9 cellular contexts compared by ENCODE assay signal in genomic region chr2:145760781-145761649, GRCh38.
A peak's percentile ranks its signal among the peaks of the same experiment; 100 is the strongest.
DNase-seq lines count a peak whose midpoint lies in the region; ATAC-seq, FAIRE-seq and TF ChIP-seq lines count a peak whose summit lies in the region.
"Had no signal": no experiment of that assay in that cellular context is flagged by ENCODE, and none has a peak within 500 bp of the region (broad histone marks: within the 10 kb centered on the region; RNA-seq: fewer than 3 reads in every experiment).

No MANE protein-coding gene starts in this region.

- DNase-seq in GM23248 (peak; percentile 65), foreskin keratinocyte (peak; percentile 73 to 83), retinal pigment epithelial cell (ENCODE audit: low read depth) (peak; percentile 48), WERI-Rb-1 (no peak), ascending aorta (ENCODE audit: low spot score in 2 of 2) (no peak), SHP77 treated with DMSO at 0.1 percent for 48 hours (lab: John Stamatoyannopoulos, UW) (no peak), vagina (ENCODE audit: extremely low spot score in 2 of 2) (no peak)
- DNase-seq: caudate nucleus had no signal

- H3K4me3 ChIP-seq in GM23248 (peak overlapping the region; percentile 24; the same call in 1 of the 2 replicates), retinal pigment epithelial cell (ENCODE audit: low read length) (no peak overlapping the region), WERI-Rb-1 (ENCODE audit: low read depth, low read length) (no peak overlapping the region), ascending aorta (no peak overlapping the region), vagina (no peak overlapping the region)

- peak overlapping the region; percentile 27; the same call in 1 of the 2 replicates for H3K9ac ChIP-seq in GM23248

- H3K4me1 ChIP-seq in GM23248 (ENCODE audit: insufficient read depth), result peaks cover 16% of the 10 kb centered on the region
- H3K4me1 ChIP-seq in foreskin keratinocyte, result peaks cover 15% of the 10 kb centered on the region
- peaks cover 0 to 5% of the 10 kb centered on the region in 2 donors for H3K4me1 ChIP-seq in ascending aorta
- H3K4me1 ChIP-seq in vagina, result peaks cover 8% of the 10 kb centered on the region

- no peaks in the 10 kb centered on the region for H4K20me1 ChIP-seq in GM23248 (ENCODE audit: insufficient read depth)

- H3K27me3 ChIP-seq in GM23248 (replicated peaks; ENCODE audit: insufficient read depth), result no peaks in the 10 kb centered on the region
- H3K27me3 ChIP-seq in foreskin keratinocyte, result no peaks in the 10 kb centered on the region
- H3K27me3 ChIP-seq in WERI-Rb-1 (ENCODE audit: insufficient read depth, low read depth, severe bottlenecking), result no peaks in the 10 kb centered on the region
- H3K27me3 ChIP-seq in ascending aorta, result no peaks in the 10 kb centered on the region
- no peaks in the 10 kb centered on the region for H3K27me3 ChIP-seq in vagina

- peak; percentile 51 for ATAC-seq in foreskin keratinocyte

- no peak for TF ChIP-seq CTCF in foreskin keratinocyte (conservative IDR thresholded peaks at IDR 0.05)
- no peak for TF ChIP-seq CTCF in retinal pigment epithelial cell (conservative IDR thresholded peaks at IDR 0.05; ENCODE audit: low read depth, low read length)
- TF ChIP-seq CTCF in WERI-Rb-1 (IDR thresholded peaks at IDR 0.05; ENCODE audit: low read depth, low read length), result no peak
- TF ChIP-seq CTCF in ascending aorta (IDR thresholded peaks at IDR 0.05), result no peak
- TF ChIP-seq CTCF in vagina (IDR thresholded peaks at IDR 0.05), result no peak

- WGBS in GM23248 (ENCODE audit: low coverage in 1 of 2, low lambda C conversion rate in 2 of 2, missing lambda C conversion rate in 2 of 2), 2 experiments, result 25 to 30% methylated on average over 4 of the region's 4 CpGs

- peak overlapping the region; percentile 45 for H3K4me2 ChIP-seq in GM23248 (ENCODE audit: unreplicated experiment)

- H3K27ac ChIP-seq in GM23248 (peak overlapping the region; percentile 56), foreskin keratinocyte (no peak overlapping the region), WERI-Rb-1 (no peak overlapping the region), ascending aorta (peak overlapping the region in 1 of 2 donors; percentile 34), vagina (no peak overlapping the region)

- H3K9me2 ChIP-seq in GM23248 (ENCODE audit: insufficient read depth), result no peaks in the 10 kb centered on the region; the same call in 1 of the 2 replicates

- H3F3A ChIP-seq in GM23248 (ENCODE audit: insufficient read depth), result peaks cover 8% of the 10 kb centered on the region; the same call in 1 of the 2 replicates

- peak; percentile 82 for FAIRE-seq in TTC549 (lab: Jason Lieb, UNC)

- no peak for TF ChIP-seq POLR2A in vagina (IDR thresholded peaks at IDR 0.05)

- peak overlapping the region; percentile 13; the same call in 1 of the 2 replicates for H2AFZ ChIP-seq in GM23248

- in situ Hi-C loops in GM23248 (cut with MboI), result no loop called here

- H3K79me2 ChIP-seq in GM23248 (ENCODE audit: insufficient read depth), result no peaks in the 10 kb centered on the region

- no peaks in the 10 kb centered on the region for H3K36me3 ChIP-seq in GM23248 (ENCODE audit: low read depth)
- no peaks in the 10 kb centered on the region for H3K36me3 ChIP-seq in WERI-Rb-1
- H3K36me3 ChIP-seq in ascending aorta, result no peaks in the 10 kb centered on the region
- no peaks in the 10 kb centered on the region for H3K36me3 ChIP-seq in vagina

- intact Hi-C loops in ascending aorta (cut with DNase I), result no loop called here
- intact Hi-C loops in vagina (cut with DNase I), result no loop called here

- H3K9me3 ChIP-seq in GM23248 (ENCODE audit: low read depth), result no peaks in the 10 kb centered on the region
- H3K9me3 ChIP-seq in WERI-Rb-1 (ENCODE audit: severe bottlenecking), result no peaks in the 10 kb centered on the region
- no peaks in the 10 kb centered on the region for H3K9me3 ChIP-seq in ascending aorta
- no peaks in the 10 kb centered on the region for H3K9me3 ChIP-seq in vagina

Comparison
In these comparisons a context has a peak if more than half of its experiments do, and no peak if none do; other contexts are left out.
1. DNase-seq: peak in GM23248 (single experiment), foreskin keratinocyte (2 of 2) and retinal pigment epithelial cell (single experiment); none in WERI-Rb-1 (single experiment), ascending aorta (0 of 2), SHP77 treated with DMSO at 0.1 percent for 48 hours (single experiment) and vagina (0 of 2).